In genomic region chr2:220162320-220162719, GRCh38 we compare ENCODE assay signal across 23 cellular contexts.
DNase-seq lines count a peak whose midpoint lies in the region; TF ChIP-seq lines count a peak whose summit lies in the region.
"Had no signal": no experiment of that assay in that cellular context is flagged by ENCODE, and none has a peak within 500 bp of the region (broad histone marks: within the 10 kb centered on the region; RNA-seq: fewer than 3 reads in every experiment).

No MANE protein-coding gene starts in this region.

- intact Hi-C loops in A673 (cut with micrococcal nuclease; ENCODE audit: unreplicated experiment) (no loop called here), head of caudate nucleus (cut with DNase I) (no loop called here)

- no TSS peak for BruUV-seq in A673 (replicated peaks; lab: Mats Ljungman, UMichigan)

- no peaks in the 10 kb centered on the region for H3K36me3 Mint-ChIP-seq in HFFc6 (ENCODE audit: low read depth)
- H3K36me3 Mint-ChIP-seq: natural killer cell had no signal

- TF ChIP-seq CTCF in A673 (conservative IDR thresholded peaks at IDR 0.05; ENCODE audit: low read depth, low read length) = no peak
- no peak for TF ChIP-seq CTCF in HFFc6 (IDR thresholded peaks at IDR 0.05)
- TF ChIP-seq CTCF in choroid plexus epithelial cell (conservative IDR thresholded peaks at IDR 0.05; ENCODE audit: low read depth, low read length) = no peak

- H3K4me3 Mint-ChIP-seq in HFFc6 = no peak overlapping the region
- H3K4me3 Mint-ChIP-seq: activated CD4-positive, alpha-beta memory T cell treated with anti-CD3 and anti-CD28 coated beads, Interleukin-2, amount 10 ng/mL, durations not matched to agents 7 days and 5 days; natural killer cell had no signal

- H3K9me3 ChIP-seq in A673 (ENCODE audit: low read depth, low read length, poor library complexity, severe bottlenecking) = no peaks in the 10 kb centered on the region
- H3K9me3 ChIP-seq: upper lobe of left lung had no signal

- no peaks in the 10 kb centered on the region for H3K27me3 ChIP-seq in A673 (replicated peaks; ENCODE audit: insufficient read depth, low read depth, low read length, poor library complexity)
- H3K27me3 ChIP-seq: right atrium auricular region, upper lobe of left lung had no signal

- DNase-seq in A673 (ENCODE audit: low spot score) = peak; percentile 11
- DNase-seq in HFFc6 = peak; percentile 4
- DNase-seq in choroid plexus epithelial cell (ENCODE audit: low read depth) = peak; percentile 36
- DNase-seq in iris pigment epithelial cell (ENCODE audit: low read depth) = peak; percentile 8
- DNase-seq in RKO (ENCODE audit: low spot score) = no peak
- DNase-seq in head of caudate nucleus = no peak
- DNase-seq in NCI-H524 (lab: John Stamatoyannopoulos, UW) = no peak
- no peak for DNase-seq in stimulated activated CD8-positive, alpha-beta memory T cell treated with anti-CD3 and anti-CD28 coated beads, Interleukin-4, amount 100 ng/mL, for 48 hours
- DNase-seq: activated CD4-positive, alpha-beta memory T cell treated with anti-CD3 and anti-CD28 coated beads, Interleukin-2, amount 10 ng/mL, durations not matched to agents 7 days and 5 days; activated CD4-positive, CD25-positive, alpha-beta regulatory T cell; activated T-cell treated with anti-CD3 and anti-CD28 coated beads for 4 hours; amniotic stem cell; C1 segment of cervical spinal cord; caudate nucleus; glutamatergic neuron; H7; KG1; left cardiac atrium; natural killer cell; NCI-H82 had no signal

- POLR2A ChIA-PET in A673 (lab: Charles Lee; ENCODE audit: low non-redundant PET) = no interaction called here

- peaks cover 8% of the 10 kb centered on the region for H3K4me1 Mint-ChIP-seq in HFFc6 (ENCODE audit: low read depth)
- H3K4me1 Mint-ChIP-seq: activated CD4-positive, alpha-beta memory T cell treated with anti-CD3 and anti-CD28 coated beads, Interleukin-2, amount 10 ng/mL, durations not matched to agents 7 days and 5 days; natural killer cell had no signal

- H3K4me1 ChIP-seq in A673 (ENCODE audit: insufficient read depth, low read length, poor library complexity, severe bottlenecking) = peaks cover 12% of the 10 kb centered on the region
- H3K4me1 ChIP-seq: right atrium auricular region, upper lobe of left lung had no signal

- H3K27ac Mint-ChIP-seq in HFFc6 = no peak overlapping the region
- H3K27ac Mint-ChIP-seq: activated CD4-positive, alpha-beta memory T cell treated with anti-CD3 and anti-CD28 coated beads, Interleukin-2, amount 10 ng/mL, durations not matched to agents 7 days and 5 days; natural killer cell had no signal

- H3K36me3 ChIP-seq in A673 (ENCODE audit: insufficient read depth, low read length, poor library complexity, severe bottlenecking) = no peaks in the 10 kb centered on the region
- H3K36me3 ChIP-seq: right atrium auricular region, upper lobe of left lung had no signal

- H3K27me3 Mint-ChIP-seq in HFFc6 (ENCODE audit: insufficient read depth) = 0 out of 2 replicates have a peak, but pooled peaks cover 2% of the 10 kb centered on the region
- H3K27me3 Mint-ChIP-seq: activated CD4-positive, alpha-beta memory T cell treated with anti-CD3 and anti-CD28 coated beads, Interleukin-2, amount 10 ng/mL, durations not matched to agents 7 days and 5 days had no signal

- peaks cover 3% of the 10 kb centered on the region; the same call in 1 of the 2 replicates for H3K9me3 Mint-ChIP-seq in HFFc6
- H3K9me3 Mint-ChIP-seq: activated CD4-positive, alpha-beta memory T cell treated with anti-CD3 and anti-CD28 coated beads, Interleukin-2, amount 10 ng/mL, durations not matched to agents 7 days and 5 days had no signal

- H3K4me3 ChIP-seq in A673 (ENCODE audit: low read depth, low read length, poor library complexity, severe bottlenecking) = no peak overlapping the region
- no peak overlapping the region for H3K4me3 ChIP-seq in choroid plexus epithelial cell (ENCODE audit: low read depth, low read length)
- H3K4me3 ChIP-seq: right atrium auricular region, upper lobe of left lung had no signal

- CTCF ChIA-PET in A673 (lab: Charles Lee) = no interaction called here

- H3K27ac ChIP-seq in A673 (ENCODE audit: low read depth, low read length, poor library complexity, severe bottlenecking) = no peak overlapping the region
- H3K27ac ChIP-seq: epithelial cell of prostate, right atrium auricular region, upper lobe of left lung had no signal

Comparison
In these comparisons a context has a peak if more than half of its experiments do, and no peak if none do; other contexts are left out.
1. DNase-seq: peak in A673 (single experiment), HFFc6 (single experiment), choroid plexus epithelial cell (single experiment) and iris pigment epithelial cell (single experiment); none in RKO (single experiment), head of caudate nucleus (0 of 42), NCI-H524 (0 of 2) and stimulated activated CD8-positive, alpha-beta memory T cell treated with anti-CD3 and anti-CD28 coated beads, Interleukin-4, amount 100 ng/mL, for 48 hours (single experiment).